Comparison of ENCODE assay signal across 27 cellular contexts in the genomic region with DNA sequence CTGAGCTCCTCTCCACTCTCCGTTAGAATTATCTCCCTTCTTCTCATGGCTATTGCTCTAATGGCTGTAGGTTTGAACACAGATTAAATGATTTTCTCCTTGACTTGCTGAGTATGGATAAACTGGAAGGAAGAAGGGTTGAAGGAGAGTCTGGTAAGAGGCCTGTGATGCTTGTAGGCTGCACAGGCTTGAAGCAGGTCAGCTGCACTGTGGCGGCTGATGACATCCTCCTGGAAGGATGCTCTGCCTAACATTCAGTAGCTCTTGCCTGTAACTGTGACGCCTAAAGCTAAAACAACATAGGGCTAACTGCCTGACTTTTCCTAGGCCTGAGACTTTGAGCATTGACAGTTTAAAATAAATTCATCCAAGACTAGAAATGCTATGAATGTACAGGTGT.
"Had no signal": no experiment of that assay in that cellular context is flagged by ENCODE, and none has a peak within 500 bp of the region (broad histone marks: within the 10 kb centered on the region; RNA-seq: fewer than 3 reads in every experiment).

No MANE protein-coding gene starts in this region.

- ATAC-seq: activated T-helper 17 cell treated with anti-CD3 and anti-CD28 coated beads, Interleukin-2, amount 50 U/mL, for 72 hours had no signal

- H3K9me3 ChIP-seq: Peyer's patch had no signal

- H3K4me3 Mint-ChIP-seq: activated B cell treated with CpG ODN at 0.5 μM for 24 hours; activated CD4-positive, alpha-beta memory T cell treated with anti-CD3 and anti-CD28 coated beads for 36 hours; activated CD4-positive, alpha-beta T cell treated with anti-CD3 and anti-CD28 coated beads, Interleukin-2, amount 10 ng/mL, durations not matched to agents 24 days and 14 days; activated naive CD4-positive, alpha-beta T cell treated with anti-CD3 and anti-CD28 coated beads for 36 hours; activated naive CD8-positive, alpha-beta T cell; activated T-helper 17 cell treated with anti-CD3 and anti-CD28 coated beads, Interleukin-2, amount 50 U/mL, for 72 hours; brain; T-helper 1 cell treated with Interleukin-12 subunit alpha and Interleukin-12 subunit beta and Interleukin-4 antibody, amounts not matched to agents 30 μg/mL and 1 μg/mL, for 36 hours had no signal

- H3K27me3 Mint-ChIP-seq: activated CD4-positive, alpha-beta T cell treated with anti-CD3 and anti-CD28 coated beads, Interleukin-2, amount 10 ng/mL, durations not matched to agents 24 days and 14 days; activated naive CD8-positive, alpha-beta T cell; activated T-helper 17 cell treated with anti-CD3 and anti-CD28 coated beads, Interleukin-2, amount 50 U/mL, for 72 hours; brain had no signal

- H3K27me3 ChIP-seq: Peyer's patch had no signal

- H3K4me3 ChIP-seq: Peyer's patch had no signal

- H3K4me1 ChIP-seq: Peyer's patch had no signal

- H3K27ac ChIP-seq: Peyer's patch, RWPE1 had no signal

- H3K36me3 Mint-ChIP-seq: activated CD4-positive, alpha-beta memory T cell treated with anti-CD3 and anti-CD28 coated beads for 36 hours; activated naive CD8-positive, alpha-beta T cell; brain had no signal

- FAIRE-seq: astrocyte had no signal

- H3K36me3 ChIP-seq: Peyer's patch had no signal

- H3K4me1 Mint-ChIP-seq: activated CD4-positive, alpha-beta T cell treated with anti-CD3 and anti-CD28 coated beads, Interleukin-2, amount 10 ng/mL, durations not matched to agents 24 days and 14 days; activated T-helper 17 cell treated with anti-CD3 and anti-CD28 coated beads, Interleukin-2, amount 50 U/mL, for 72 hours; brain had no signal

- DNase-seq: activated B cell treated with CpG ODN at 0.5 μM for 24 hours; activated CD4-positive, alpha-beta memory T cell treated with anti-CD3 and anti-CD28 coated beads for 36 hours; activated CD4-positive, alpha-beta T cell treated with anti-CD3 and anti-CD28 coated beads for 1 hour; activated CD4-positive, alpha-beta T cell treated with anti-CD3 and anti-CD28 coated beads, Interleukin-2, amount 10 ng/mL, durations not matched to agents 24 days and 14 days; activated CD8-positive, alpha-beta memory T cell treated with anti-CD3 and anti-CD28 coated beads for 24 hours; activated gamma-delta T cell; activated naive CD4-positive, alpha-beta T cell treated with anti-CD3 and anti-CD28 coated beads for 36 hours; activated T-cell treated with anti-CD3 and anti-CD28 coated beads for 4 hours; activated T-cell treated with anti-CD3 and anti-CD28 coated beads, Interleukin-2, amount 50 U/mL, for 48 hours; amygdala; caudate nucleus; KBM-7; NCI-H1092; NCI-H1417; NCI-H1694; NCI-H2029 treated with DMSO at 0.1 percent for 48 hours; NCI-H510A treated with DMSO at 0.1 percent for 48 hours; NCI-H69; NK-92 treated with Interleukin-12 subunit alpha and Interleukin-12 subunit beta, amount 100 ng/mL, for 24 hours; Peyer's patch; SHP77 treated with DMSO at 0.1 percent for 48 hours had no signal

- H3K27ac Mint-ChIP-seq: activated B cell treated with CpG ODN at 0.5 μM for 24 hours; activated CD4-positive, alpha-beta memory T cell treated with anti-CD3 and anti-CD28 coated beads for 36 hours; activated CD4-positive, alpha-beta T cell treated with anti-CD3 and anti-CD28 coated beads, Interleukin-2, amount 10 ng/mL, durations not matched to agents 24 days and 14 days; activated naive CD4-positive, alpha-beta T cell treated with anti-CD3 and anti-CD28 coated beads for 36 hours; activated naive CD8-positive, alpha-beta T cell; activated T-helper 17 cell treated with anti-CD3 and anti-CD28 coated beads, Interleukin-2, amount 50 U/mL, for 72 hours; brain; T-helper 1 cell treated with Interleukin-12 subunit alpha and Interleukin-12 subunit beta and Interleukin-4 antibody, amounts not matched to agents 30 μg/mL and 1 μg/mL, for 36 hours had no signal

- H3K9me3 Mint-ChIP-seq: activated B cell treated with CpG ODN at 0.5 μM for 24 hours; activated CD4-positive, alpha-beta memory T cell treated with anti-CD3 and anti-CD28 coated beads for 36 hours; activated CD4-positive, alpha-beta T cell treated with anti-CD3 and anti-CD28 coated beads, Interleukin-2, amount 10 ng/mL, durations not matched to agents 24 days and 14 days; activated naive CD4-positive, alpha-beta T cell treated with anti-CD3 and anti-CD28 coated beads for 36 hours; activated T-helper 17 cell treated with anti-CD3 and anti-CD28 coated beads, Interleukin-2, amount 50 U/mL, for 72 hours; brain; T-helper 1 cell treated with Interleukin-12 subunit alpha and Interleukin-12 subunit beta and Interleukin-4 antibody, amounts not matched to agents 30 μg/mL and 1 μg/mL, for 36 hours had no signal
